In the genomic region with DNA sequence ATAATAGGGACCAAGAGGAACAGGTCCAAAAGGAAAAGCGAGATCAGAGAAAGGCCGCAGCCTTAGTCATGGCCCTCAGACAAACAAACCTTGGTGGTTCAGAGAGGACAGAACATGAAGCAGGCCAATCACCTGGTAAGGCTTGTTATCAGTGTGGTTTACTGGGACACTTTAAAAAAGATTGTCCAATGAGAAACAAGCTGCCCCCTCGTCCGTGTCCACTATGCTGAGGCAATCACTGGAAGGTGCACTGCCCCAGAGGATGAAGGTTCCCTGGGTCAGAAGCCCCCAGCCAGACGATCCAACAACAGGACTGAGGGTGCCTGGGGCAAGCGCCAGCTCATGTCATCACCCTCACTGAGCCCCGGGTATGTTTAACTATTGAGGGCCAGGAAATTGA, we compare ENCODE assay signal across 13 cellular contexts. TPM values are rescaled to one million over a fixed set of nuclear protein-coding genes. Genes with fewer than 3 reads are reported as not detected.
"Had no signal": no experiment of that assay in that cellular context is flagged by ENCODE, and none has a peak within 500 bp of the region (broad histone marks: within the 10 kb centered on the region; RNA-seq: fewer than 3 reads in every experiment).

No MANE protein-coding gene starts in this region.

RNA-seq across cellular contexts. Expression of gene TBX10, which starts 16.7 kb away (rescaled TPM):
- total RNA-seq: activated CD4-positive, alpha-beta T cell treated with anti-CD3 and anti-CD28 coated beads, Interleukin-2, amount 10 ng/mL, durations not matched to agents 24 days and 14 days; activated CD8-positive, alpha-beta memory T cell treated with anti-CD3 and anti-CD28 coated beads for 36 hours; activated CD8-positive, alpha-beta T cell treated with anti-CD3 and anti-CD28 coated beads for 36 hours; activated naive CD8-positive, alpha-beta T cell treated with anti-CD3 and anti-CD28 coated beads for 36 hours; activated T-cell treated with anti-CD3 and anti-CD28 coated beads, Interleukin-2, amount 50 U/mL, for 72 hours; activated T-helper 17 cell treated with anti-CD3 and anti-CD28 coated beads, Interleukin-2, amount 50 U/mL, for 72 hours; aorta; cardiac muscle cell; NCI-H460; RPMI7951; SJCRH30; T-helper 1 cell treated with Interleukin-12 subunit alpha and Interleukin-12 subunit beta and Interleukin-4 antibody, amounts not matched to agents 30 ng/mL and 1 ng/mL, for 36 hours; T-helper 2 cell treated with Interferon-gamma antibody and Interleukin-4, amounts not matched to agents 100 ng/mL and 5 ng/mL, for 36 hours had no signal

RNA-seq across cellular contexts. Expression of gene ACY3, which starts 27.6 kb away (rescaled TPM):
- total RNA-seq: activated CD4-positive, alpha-beta T cell treated with anti-CD3 and anti-CD28 coated beads, Interleukin-2, amount 10 ng/mL, durations not matched to agents 24 days and 14 days; aorta; cardiac muscle cell; NCI-H460; T-helper 1 cell treated with Interleukin-12 subunit alpha and Interleukin-12 subunit beta and Interleukin-4 antibody, amounts not matched to agents 30 ng/mL and 1 ng/mL, for 36 hours had no signal
- polyA plus RNA-seq: cardiac muscle cell had no signal
